ENCODE assay signal across 8 cellular contexts in the genomic region with DNA sequence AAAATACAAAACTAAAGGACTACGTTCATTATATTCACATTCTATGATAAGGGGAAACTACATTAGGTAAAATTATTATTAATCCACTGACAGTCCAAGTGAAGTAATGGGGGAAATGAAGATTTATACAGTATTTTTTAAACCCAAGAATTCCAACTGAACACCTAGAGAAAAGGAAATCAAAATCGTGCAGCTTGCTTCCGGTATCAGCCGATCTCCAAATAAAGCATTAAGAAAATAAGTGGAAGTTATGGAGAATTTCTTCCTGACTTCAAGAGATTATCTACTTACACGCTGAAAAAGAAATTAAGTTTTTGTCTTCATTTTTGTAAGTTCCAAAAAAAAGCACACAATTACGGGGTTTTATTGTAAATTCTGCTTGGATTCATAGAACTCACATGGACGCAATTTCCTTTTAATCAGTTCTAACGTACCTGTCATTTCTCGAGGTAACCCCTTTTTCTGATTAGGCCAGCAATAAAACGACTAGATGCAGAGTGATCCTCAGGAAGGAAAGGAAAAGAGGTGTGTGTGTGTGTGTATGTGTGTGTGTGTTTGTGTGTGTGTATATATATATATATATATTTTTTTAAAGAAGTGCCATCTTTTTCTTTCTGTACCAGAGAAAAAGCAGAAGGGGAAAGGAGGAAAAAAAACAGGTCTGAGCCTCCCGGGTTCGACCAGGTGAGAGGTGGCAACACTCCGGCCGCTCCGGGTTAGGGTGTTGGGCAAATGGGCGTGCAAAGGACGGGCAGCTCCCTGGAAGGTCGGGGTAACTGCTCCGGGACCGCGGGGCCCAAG. TPM values are rescaled to one million over a fixed set of nuclear protein-coding genes. Genes with fewer than 3 reads are reported as not detected.
DNase-seq lines count a peak whose midpoint lies in the region; ATAC-seq and TF ChIP-seq lines count a peak whose summit lies in the region.

No MANE protein-coding gene starts in this region.

- peaks cover 8% of the 10 kb centered on the region for H3K23me2 ChIP-seq in H9 (ENCODE audit: insufficient read length, low read depth, low read length, poor library complexity, severe bottlenecking)

- WGBS in H9 (ENCODE audit: extremely low coverage, insufficient read length, low lambda C conversion rate): no CpG with 5 or more reads among the region's 21 CpGs

- peaks cover 4% of the 10 kb centered on the region for H3K79me1 ChIP-seq in H9 (ENCODE audit: insufficient read depth, low read depth, low read length, poor library complexity, severe bottlenecking)

- peak overlapping the region; percentile 79 for H3K9ac ChIP-seq in H9 (ENCODE audit: extremely low read depth, insufficient read length, low read length)

- peaks cover 9 to 10% of the 10 kb centered on the region in 2 experiments for H3K9me3 Mint-ChIP-seq in H9
- H3K9me3 Mint-ChIP-seq in activated T-helper 2 cell treated with anti-CD3 and anti-CD28 coated beads, Interferon-gamma antibody, Interleukin-2, Interleukin-4, amounts not matched to agents 10 μg/mL and 5 μg/mL and 100 μg/mL, durations not matched to agents 14 hours and 24 hours and 36 hours: no peaks in the 10 kb centered on the region
- H3K9me3 Mint-ChIP-seq in stimulated activated effector memory CD8-positive, alpha-beta T cell treated with anti-CD3 and anti-CD28 coated beads, Interleukin-12 subunit alpha, Interleukin-12 subunit beta, amount 100 ng/mL, for 72 hours: no peaks in the 10 kb centered on the region

- no peak overlapping the region for H4K91ac ChIP-seq in H9 (ENCODE audit: insufficient read length, low read depth, low read length)

- H2BK20ac ChIP-seq in H9 (ENCODE audit: low read depth, low read length, poor library complexity, severe bottlenecking): no peak overlapping the region

- no peak overlapping the region for H3T11ph ChIP-seq in H9 (ENCODE audit: low read length)

- no peak for DNase-seq in BE2C
- DNase-seq in H9: no peak
- DNase-seq in activated T-helper 2 cell treated with anti-CD3 and anti-CD28 coated beads, Interferon-gamma antibody, Interleukin-2, Interleukin-4, amounts not matched to agents 10 μg/mL and 5 μg/mL and 100 μg/mL, durations not matched to agents 14 hours and 24 hours and 36 hours (ENCODE audit: low spot score): no peak
- no peak for DNase-seq in stimulated activated effector memory CD8-positive, alpha-beta T cell treated with anti-CD3 and anti-CD28 coated beads, Interleukin-12 subunit alpha, Interleukin-12 subunit beta, amount 100 ng/mL, for 72 hours (ENCODE audit: low spot score in 2 of 2)
- DNase-seq in hepatic stellate cell (ENCODE audit: low spot score): no peak
- DNase-seq in RPMI8226: no peak

- TF ChIP-seq CTCF in BE2C (IDR thresholded peaks at IDR 0.05; ENCODE audit: low read depth, low read length) (no peak), H9 (conservative IDR thresholded peaks at IDR 0.05) (no peak)

- H4K5ac ChIP-seq in H9 (ENCODE audit: insufficient read length, low read depth, low read length): no peak overlapping the region

- no peak overlapping the region for H2BK15ac ChIP-seq in H9 (ENCODE audit: low read depth, low read length)

- H3K4me1 Mint-ChIP-seq in H9: peaks cover 56% of the 10 kb centered on the region in 2 experiments
- peaks cover 54% of the 10 kb centered on the region for H3K4me1 Mint-ChIP-seq in activated T-helper 2 cell treated with anti-CD3 and anti-CD28 coated beads, Interferon-gamma antibody, Interleukin-2, Interleukin-4, amounts not matched to agents 10 μg/mL and 5 μg/mL and 100 μg/mL, durations not matched to agents 14 hours and 24 hours and 36 hours (ENCODE audit: low read depth)
- peaks cover 44% of the 10 kb centered on the region for H3K4me1 Mint-ChIP-seq in stimulated activated effector memory CD8-positive, alpha-beta T cell treated with anti-CD3 and anti-CD28 coated beads, Interleukin-12 subunit alpha, Interleukin-12 subunit beta, amount 100 ng/mL, for 72 hours

- H3K79me2 ChIP-seq in H9 (ENCODE audit: insufficient read depth, low read length): peaks cover 37% of the 10 kb centered on the region; the same call in 1 of the 2 replicates

- intact Hi-C loops in activated T-helper 2 cell treated with anti-CD3 and anti-CD28 coated beads, Interferon-gamma antibody, Interleukin-2, Interleukin-4, amounts not matched to agents 10 μg/mL and 5 μg/mL and 100 μg/mL, durations not matched to agents 14 hours and 24 hours and 36 hours (cut with micrococcal nuclease): loop anchor here (1.0 to 10.0 kb wide), 5 partner anchors 35 to 669 kb away; partner anchors contain the start of gene SNX19

- H3K4me1 ChIP-seq in BE2C (peaks cover 4% of the 10 kb centered on the region; the same call in 1 of the 2 replicates), H9 (ENCODE audit: insufficient read depth, low read length) (no peaks in the 10 kb centered on the region; the same call in 1 of the 2 replicates)

- H3K56ac ChIP-seq in H9 (ENCODE audit: insufficient read length, low read depth, low read length): no peak overlapping the region

- H3K18ac ChIP-seq in H9 (ENCODE audit: insufficient read length, low read depth, low read length): no peak overlapping the region

- no peaks in the 10 kb centered on the region for H3K36me3 ChIP-seq in BE2C

- H2BK120ac ChIP-seq in H9 (ENCODE audit: low read depth, low read length, poor library complexity, severe bottlenecking): no peak overlapping the region

- peaks cover 9 to 23% (median 10%) of the 10 kb centered on the region in 3 experiments for H3K36me3 Mint-ChIP-seq in H9 (ENCODE audit: insufficient read depth in 1 of 3, low read depth in 3 of 3)
- H3K36me3 Mint-ChIP-seq in activated T-helper 2 cell treated with anti-CD3 and anti-CD28 coated beads, Interferon-gamma antibody, Interleukin-2, Interleukin-4, amounts not matched to agents 10 μg/mL and 5 μg/mL and 100 μg/mL, durations not matched to agents 14 hours and 24 hours and 36 hours (ENCODE audit: low read depth): peaks cover 19% of the 10 kb centered on the region
- H3K36me3 Mint-ChIP-seq in stimulated activated effector memory CD8-positive, alpha-beta T cell treated with anti-CD3 and anti-CD28 coated beads, Interleukin-12 subunit alpha, Interleukin-12 subunit beta, amount 100 ng/mL, for 72 hours: peaks cover 23% of the 10 kb centered on the region

- no peak overlapping the region for H2AK5ac ChIP-seq in H9 (ENCODE audit: insufficient read length, low read length)

- no peak for ATAC-seq in stimulated activated effector memory CD8-positive, alpha-beta T cell treated with anti-CD3 and anti-CD28 coated beads, Interleukin-12 subunit alpha, Interleukin-12 subunit beta, amount 100 ng/mL, for 72 hours
- no peak for ATAC-seq in HG03439 (IDR thresholded peaks at IDR 0.05; ENCODE audit: unreplicated experiment)

- H3K4me2 ChIP-seq in H9 (ENCODE audit: insufficient read depth, insufficient read length, low read length): peak overlapping the region; percentile 74

- no peak overlapping the region for H3K14ac ChIP-seq in H9 (ENCODE audit: insufficient read depth, low read length)

- H3K4me3 Mint-ChIP-seq in H9: peak overlapping the region; percentile 88 to 96
- H3K4me3 Mint-ChIP-seq in activated T-helper 2 cell treated with anti-CD3 and anti-CD28 coated beads, Interferon-gamma antibody, Interleukin-2, Interleukin-4, amounts not matched to agents 10 μg/mL and 5 μg/mL and 100 μg/mL, durations not matched to agents 14 hours and 24 hours and 36 hours (ENCODE audit: low read depth): peak overlapping the region; percentile 95
- H3K4me3 Mint-ChIP-seq in stimulated activated effector memory CD8-positive, alpha-beta T cell treated with anti-CD3 and anti-CD28 coated beads, Interleukin-12 subunit alpha, Interleukin-12 subunit beta, amount 100 ng/mL, for 72 hours: peak overlapping the region; percentile 87

- no peaks in the 10 kb centered on the region for H4K20me1 ChIP-seq in H9 (ENCODE audit: control insufficient read depth, insufficient read depth, insufficient read length)

- no peak overlapping the region for H3K27ac ChIP-seq in H9 (ENCODE audit: insufficient read length, low read depth, low read length)

- H3K4me3 ChIP-seq in BE2C (ENCODE audit: low read depth, low read length) (peak overlapping the region; percentile 78), iPS-18c (ENCODE audit: insufficient read depth, low read depth, low read length) (peak overlapping the region; percentile 85)

- H3K27ac Mint-ChIP-seq in H9: peak overlapping the region in 2 of 3 experiments; percentile 85 to 96; a peak in 4 of 7 replicates
- peak overlapping the region; percentile 94 for H3K27ac Mint-ChIP-seq in activated T-helper 2 cell treated with anti-CD3 and anti-CD28 coated beads, Interferon-gamma antibody, Interleukin-2, Interleukin-4, amounts not matched to agents 10 μg/mL and 5 μg/mL and 100 μg/mL, durations not matched to agents 14 hours and 24 hours and 36 hours
- peak overlapping the region; percentile 97 for H3K27ac Mint-ChIP-seq in stimulated activated effector memory CD8-positive, alpha-beta T cell treated with anti-CD3 and anti-CD28 coated beads, Interleukin-12 subunit alpha, Interleukin-12 subunit beta, amount 100 ng/mL, for 72 hours

- H3K27me3 ChIP-seq in BE2C: no peaks in the 10 kb centered on the region
- H3K27me3 ChIP-seq in H9 (ENCODE audit: insufficient read depth, low read length): no peaks in the 10 kb centered on the region

- no peaks in the 10 kb centered on the region for H3K27me3 Mint-ChIP-seq in H9 (ENCODE audit: low read depth)
- no peaks in the 10 kb centered on the region for H3K27me3 Mint-ChIP-seq in activated T-helper 2 cell treated with anti-CD3 and anti-CD28 coated beads, Interferon-gamma antibody, Interleukin-2, Interleukin-4, amounts not matched to agents 10 μg/mL and 5 μg/mL and 100 μg/mL, durations not matched to agents 14 hours and 24 hours and 36 hours (ENCODE audit: low read depth)

- H3K9me3 ChIP-seq in BE2C (no peaks in the 10 kb centered on the region), H9 (ENCODE audit: control insufficient read depth, low read depth, low read length) (no peaks in the 10 kb centered on the region), iPS-18c (ENCODE audit: control insufficient read depth, insufficient read depth, low read length) (no peaks in the 10 kb centered on the region)

- H2BK12ac ChIP-seq in H9 (ENCODE audit: insufficient read length, low read depth, low read length): no peak overlapping the region

- H3K23ac ChIP-seq in H9 (ENCODE audit: insufficient read length, low read depth, low read length): no peak overlapping the region

- H2AFZ ChIP-seq in H9 (ENCODE audit: low read length): no peak overlapping the region

- H4K8ac ChIP-seq in H9 (replicated peaks; ENCODE audit: insufficient read length, low read depth, low read length): no peak overlapping the region

- H2BK5ac ChIP-seq in H9 (ENCODE audit: insufficient read length, low read length): no peak overlapping the region

- H3K4ac ChIP-seq in H9 (ENCODE audit: low read depth, low read length): no peak overlapping the region

RNA-seq across cellular contexts. Expression of gene ZBTB44, which starts 1.1 kb away (rescaled TPM):
- 7.6 TPM for polyA plus RNA-seq in BE2C (2012; ENCODE audit: insufficient read depth, insufficient read length, low read depth)
- 67.7 and 68.3 TPM in 2 replicates for total RNA-seq in H9 (2021)
- total RNA-seq in activated T-helper 2 cell treated with anti-CD3 and anti-CD28 coated beads, Interferon-gamma antibody, Interleukin-2, Interleukin-4, amounts not matched to agents 10 μg/mL and 5 μg/mL and 100 μg/mL, durations not matched to agents 14 hours and 24 hours and 36 hours: 36.0 and 36.1 TPM in 2 replicates
